Comparison of ENCODE assay signal across 17 cellular contexts in the genomic region with DNA sequence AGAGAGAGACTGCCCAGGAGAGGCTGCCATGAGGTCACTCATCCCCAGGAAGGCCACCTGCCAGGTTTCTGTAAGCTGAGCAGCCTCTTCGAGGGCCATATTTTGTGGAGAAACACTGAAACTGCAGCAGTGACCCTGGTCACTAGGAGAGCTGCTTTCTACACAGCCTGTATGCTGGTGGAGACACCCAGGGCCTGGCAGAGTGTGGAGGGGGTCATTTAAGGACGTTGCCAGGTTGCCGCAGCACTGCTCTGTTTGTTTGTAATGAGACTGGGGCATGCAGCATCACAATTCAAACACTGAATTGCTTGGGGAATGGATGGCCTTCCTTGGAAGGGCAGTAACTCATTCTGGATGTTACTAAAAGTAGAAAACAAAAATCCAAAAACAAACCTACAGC.
DNase-seq lines count a peak whose midpoint lies in the region; ATAC-seq and TF ChIP-seq lines count a peak whose summit lies in the region.
"Had no signal": no experiment of that assay in that cellular context is flagged by ENCODE, and none has a peak within 500 bp of the region (broad histone marks: within the 10 kb centered on the region; RNA-seq: fewer than 3 reads in every experiment).

No MANE protein-coding gene starts in this region.

- no peak for ATAC-seq in HG03159 (IDR thresholded peaks at IDR 0.05; ENCODE audit: unreplicated experiment)
- no peak for ATAC-seq in GM21360 (IDR thresholded peaks at IDR 0.05; ENCODE audit: unreplicated experiment)

- no peaks in the 10 kb centered on the region for H3K27me3 ChIP-seq in CD4-positive, alpha-beta memory T cell (ENCODE audit: insufficient read depth, low read length)
- H3K27me3 ChIP-seq: BLaER1 had no signal

- POLR2A ChIA-PET in HEK293 (lab: Yijun Ruan, JAX) = no interaction called here
- POLR2A ChIA-PET in CD4-positive, alpha-beta memory T cell (lab: Charles Lee; ENCODE audit: partially characterized antibody) = no interaction called here

- no peaks in the 10 kb centered on the region for H3K9me3 ChIP-seq in HEK293 (ENCODE audit: control insufficient read depth, insufficient read depth, low read depth, low read length)
- no peaks in the 10 kb centered on the region for H3K9me3 ChIP-seq in CD4-positive, alpha-beta memory T cell (ENCODE audit: control insufficient read depth in 1 of 2, low read length in 2 of 2)
- H3K9me3 ChIP-seq: BLaER1 had no signal

- H3K27me3 Mint-ChIP-seq in CD4-positive, alpha-beta memory T cell = peaks cover 1 to 3% of the 10 kb centered on the region in 2 donors

- no peak overlapping the region for H3K27ac ChIP-seq in HEK293 (ENCODE audit: extremely low read depth, low read depth, low read length)
- H3K27ac ChIP-seq in VCaP = peak overlapping the region; percentile 42; the same call in 1 of the 2 replicates
- H3K27ac ChIP-seq in CD4-positive, alpha-beta memory T cell (ENCODE audit: low read depth, low read length) = no peak overlapping the region
- H3K27ac ChIP-seq: 22Rv1, BLaER1, PC-9 had no signal

- H3K36me3 ChIP-seq in HEK293 (ENCODE audit: control insufficient read depth in 2 of 2, insufficient read depth in 1 of 2, low read length in 2 of 2) = no peaks in the 10 kb centered on the region
- H3K36me3 ChIP-seq in CD4-positive, alpha-beta memory T cell (ENCODE audit: insufficient read depth, low read length) = no peaks in the 10 kb centered on the region
- H3K36me3 ChIP-seq: BLaER1 had no signal

- TF ChIP-seq CTCF in HEK293 (tag by site-specific recombination; IDR thresholded peaks at IDR 0.05) (no peak), VCaP (conservative IDR thresholded peaks at IDR 0.05) (no peak)

- CTCF ChIA-PET in HEK293 (lab: Yijun Ruan, JAX) = interaction anchor here (0.6 kb wide), 1 partner anchor 12 kb away, joined by 3 read pairs; no protein-coding TSS in a partner anchor
- CTCF ChIA-PET in CD4-positive, alpha-beta memory T cell (lab: Charles Lee; ENCODE audit: partially characterized antibody) = no interaction called here

- H3K9me3 Mint-ChIP-seq in CD4-positive, alpha-beta memory T cell = peaks cover 0 to 2% (median 0%) of the 10 kb centered on the region in 8 donors

- H3K36me3 Mint-ChIP-seq in CD4-positive, alpha-beta memory T cell = no peaks in the 10 kb centered on the region

- H3K27ac Mint-ChIP-seq in CD4-positive, alpha-beta memory T cell = no peak overlapping the region

- no peaks in the 10 kb centered on the region for H3K4me1 Mint-ChIP-seq in CD4-positive, alpha-beta memory T cell

- H3K4me3 Mint-ChIP-seq in CD4-positive, alpha-beta memory T cell = no peak overlapping the region

- no peak overlapping the region for H3K4me3 ChIP-seq in HEK293 (ENCODE audit: low read depth, low read length)
- no peak overlapping the region for H3K4me3 ChIP-seq in CD4-positive, alpha-beta memory T cell (ENCODE audit: low read length in 2 of 2)
- H3K4me3 ChIP-seq: BLaER1, PC-9 had no signal

- DNase-seq in DMS 273 (lab: John Stamatoyannopoulos, UW; ENCODE audit: unreplicated experiment) (peak; percentile 19), DMS 273 treated with DMSO at 0.1 percent for 48 hours (lab: John Stamatoyannopoulos, UW) (no peak), left kidney (ENCODE audit: low read depth, low spot score) (peak; percentile 14)
- DNase-seq in CD4-positive, alpha-beta memory T cell = no peak
- DNase-seq: DMS79 treated with DMSO at 0.1 percent for 48 hours, GDM1, HCEC 1CT, IMR-90, MV-4-11, NCI-H1694 treated with DMSO at 0.1 percent for 48 hours, PC-9 had no signal

- intact Hi-C loops in CD4-positive, alpha-beta memory T cell (cut with micrococcal nuclease) = no loop called here

- H3K4me1 ChIP-seq in HEK293 (ENCODE audit: control insufficient read depth, insufficient read depth, low read length) = no peaks in the 10 kb centered on the region
- no peaks in the 10 kb centered on the region for H3K4me1 ChIP-seq in CD4-positive, alpha-beta memory T cell (ENCODE audit: insufficient read depth, low read length)
- H3K4me1 ChIP-seq: BLaER1 had no signal

TF ChIP-seq in HEK293, 187 proteins besides CTCF, POLR2A, EP300 and RAD21:
- TF ChIP-seq GLIS1 (tag by site-specific recombination; IDR thresholded peaks at IDR 0.05) = peak; percentile 22; the same call in 1 of the 2 replicates
- no peak for TF ChIP-seq ZNF302 (tag by site-specific recombination; IDR thresholded peaks at IDR 0.05; ENCODE audit: low read depth)

Comparison
In these comparisons a context has a peak if more than half of its experiments do, and no peak if none do; other contexts are left out.
1. DNase-seq: peak in DMS 273 (single experiment) and left kidney (single experiment); none in DMS 273 treated with DMSO at 0.1 percent for 48 hours (single experiment) and CD4-positive, alpha-beta memory T cell (0 of 5).